Comparison of ENCODE assay signal across 1 cellular context in the genomic region with DNA sequence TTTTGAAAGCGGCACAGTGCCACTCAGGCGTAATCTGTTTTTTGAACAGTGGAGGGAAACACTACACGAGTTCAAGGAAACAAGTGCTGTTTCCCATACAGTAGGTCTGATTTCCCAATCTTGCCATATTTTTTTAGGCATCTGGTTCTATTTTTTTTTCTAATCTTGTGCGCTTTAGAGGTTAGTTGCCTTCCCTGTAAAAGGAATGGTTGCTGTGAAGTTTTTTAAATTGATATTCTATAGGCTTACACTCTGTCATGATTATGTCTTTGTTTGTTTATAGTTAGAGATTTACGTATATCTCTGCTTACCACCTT.
TF ChIP-seq lines count a peak whose summit lies in the region.

No MANE protein-coding gene starts in this region.

TF ChIP-seq in K562, 482 proteins besides CTCF, POLR2A, EP300 and RAD21:
- peak; percentile 13 for TF ChIP-seq SAP30 (IDR thresholded peaks at IDR 0.05; ENCODE audit: borderline replicate concordance, insufficient read depth, low read depth, low read length, poor library complexity, severe bottlenecking)
- TF ChIP-seq MYBL2 (IDR thresholded peaks at IDR 0.05; ENCODE audit: low read depth) = no peak
- TF ChIP-seq MYBL2 (CRISPR knock-in tag; IDR thresholded peaks at IDR 0.05; ENCODE audit: borderline replicate concordance) = no peak
- TF ChIP-seq GABPB1 (CRISPR knock-in tag; IDR thresholded peaks at IDR 0.05) = no peak
- TF ChIP-seq, protein P1, sequence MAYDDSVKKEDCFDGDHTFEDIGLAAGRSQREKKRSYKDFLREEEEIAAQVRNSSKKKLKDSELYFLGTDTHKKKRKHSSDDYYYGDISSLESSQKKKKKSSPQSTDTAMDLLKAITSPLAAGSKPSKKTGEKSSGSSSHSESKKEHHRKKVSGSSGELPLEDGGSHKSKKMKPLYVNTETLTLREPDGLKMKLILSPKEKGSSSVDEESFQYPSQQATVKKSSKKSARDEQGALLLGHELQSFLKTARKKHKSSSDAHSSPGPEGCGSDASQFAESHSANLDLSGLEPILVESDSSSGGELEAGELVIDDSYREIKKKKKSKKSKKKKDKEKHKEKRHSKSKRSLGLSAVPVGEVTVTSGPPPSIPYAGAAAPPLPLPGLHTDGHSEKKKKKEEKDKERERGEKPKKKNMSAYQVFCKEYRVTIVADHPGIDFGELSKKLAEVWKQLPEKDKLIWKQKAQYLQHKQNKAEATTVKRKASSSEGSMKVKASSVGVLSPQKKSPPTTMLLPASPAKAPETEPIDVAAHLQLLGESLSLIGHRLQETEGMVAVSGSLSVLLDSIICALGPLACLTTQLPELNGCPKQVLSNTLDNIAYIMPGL (CRISPR knock-in tag; IDR thresholded peaks at IDR 0.05) = no peak
- TF ChIP-seq CEBPG (CRISPR knock-in tag; IDR thresholded peaks at IDR 0.05) = no peak
- peak in 1 of 2 experiments; percentile 32; a peak in 1 of 4 replicates for TF ChIP-seq CEBPG (tag; conservative IDR thresholded peaks at IDR 0.05 in 1 of 2, IDR thresholded peaks at IDR 0.05 in 1 of 2)
- TF ChIP-seq NCOA4 (IDR thresholded peaks at IDR 0.05; ENCODE audit: partially characterized antibody) = no peak
- 0 out of 2 replicates have a peak, but pooled peaks have one; percentile 10 for TF ChIP-seq SMARCE1 (IDR thresholded peaks at IDR 0.05)
- TF ChIP-seq, protein P2, sequence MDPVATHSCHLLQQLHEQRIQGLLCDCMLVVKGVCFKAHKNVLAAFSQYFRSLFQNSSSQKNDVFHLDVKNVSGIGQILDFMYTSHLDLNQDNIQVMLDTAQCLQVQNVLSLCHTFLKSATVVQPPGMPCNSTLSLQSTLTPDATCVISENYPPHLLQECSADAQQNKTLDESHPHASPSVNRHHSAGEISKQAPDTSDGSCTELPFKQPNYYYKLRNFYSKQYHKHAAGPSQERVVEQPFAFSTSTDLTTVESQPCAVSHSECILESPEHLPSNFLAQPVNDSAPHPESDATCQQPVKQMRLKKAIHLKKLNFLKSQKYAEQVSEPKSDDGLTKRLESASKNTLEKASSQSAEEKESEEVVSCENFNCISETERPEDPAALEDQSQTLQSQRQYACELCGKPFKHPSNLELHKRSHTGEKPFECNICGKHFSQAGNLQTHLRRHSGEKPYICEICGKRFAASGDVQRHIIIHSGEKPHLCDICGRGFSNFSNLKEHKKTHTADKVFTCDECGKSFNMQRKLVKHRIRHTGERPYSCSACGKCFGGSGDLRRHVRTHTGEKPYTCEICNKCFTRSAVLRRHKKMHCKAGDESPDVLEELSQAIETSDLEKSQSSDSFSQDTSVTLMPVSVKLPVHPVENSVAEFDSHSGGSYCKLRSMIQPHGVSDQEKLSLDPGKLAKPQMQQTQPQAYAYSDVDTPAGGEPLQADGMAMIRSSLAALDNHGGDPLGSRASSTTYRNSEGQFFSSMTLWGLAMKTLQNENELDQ (CRISPR knock-in tag; IDR thresholded peaks at IDR 0.05; ENCODE audit: borderline replicate concordance) = 0 out of 2 replicates have a peak, but pooled peaks have one; percentile 18
- TF ChIP-seq, protein P3, sequence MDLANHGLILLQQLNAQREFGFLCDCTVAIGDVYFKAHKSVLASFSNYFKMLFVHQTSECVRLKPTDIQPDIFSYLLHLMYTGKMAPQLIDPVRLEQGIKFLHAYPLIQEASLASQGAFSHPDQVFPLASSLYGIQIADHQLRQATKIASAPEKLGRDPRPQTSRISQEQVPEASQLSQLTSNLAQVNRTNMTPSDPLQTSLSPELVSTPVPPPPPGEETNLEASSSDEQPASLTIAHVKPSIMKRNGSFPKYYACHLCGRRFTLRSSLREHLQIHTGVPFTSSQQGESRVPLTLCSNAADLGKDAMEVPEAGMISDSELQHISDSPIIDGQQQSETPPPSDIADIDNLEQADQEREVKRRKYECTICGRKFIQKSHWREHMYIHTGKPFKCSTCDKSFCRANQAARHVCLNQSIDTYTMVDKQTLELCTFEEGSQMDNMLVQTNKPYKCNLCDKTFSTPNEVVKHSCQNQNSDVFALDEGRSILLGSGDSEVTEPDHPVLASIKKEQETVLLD (IDR thresholded peaks at IDR 0.05) = no peak
- no peak for TF ChIP-seq ZNF584 (CRISPR knock-in tag; IDR thresholded peaks at IDR 0.05; ENCODE audit: low read depth)
- TF ChIP-seq LCOR (CRISPR knock-in tag; IDR thresholded peaks at IDR 0.05) = 0 out of 2 replicates have a peak, but pooled peaks have one; percentile 2
- peak; percentile 51; the same call in 1 of the 2 replicates for TF ChIP-seq CEBPB (tag; IDR thresholded peaks at IDR 0.05)
- no peak for TF ChIP-seq ZNF707 (CRISPR knock-in tag; conservative IDR thresholded peaks at IDR 0.05)
- 0 out of 2 replicates have a peak, but pooled peaks have one; percentile 36 for TF ChIP-seq FOXK1 (CRISPR knock-in tag; IDR thresholded peaks at IDR 0.05; ENCODE audit: borderline replicate concordance)
- TF ChIP-seq, protein P4, sequence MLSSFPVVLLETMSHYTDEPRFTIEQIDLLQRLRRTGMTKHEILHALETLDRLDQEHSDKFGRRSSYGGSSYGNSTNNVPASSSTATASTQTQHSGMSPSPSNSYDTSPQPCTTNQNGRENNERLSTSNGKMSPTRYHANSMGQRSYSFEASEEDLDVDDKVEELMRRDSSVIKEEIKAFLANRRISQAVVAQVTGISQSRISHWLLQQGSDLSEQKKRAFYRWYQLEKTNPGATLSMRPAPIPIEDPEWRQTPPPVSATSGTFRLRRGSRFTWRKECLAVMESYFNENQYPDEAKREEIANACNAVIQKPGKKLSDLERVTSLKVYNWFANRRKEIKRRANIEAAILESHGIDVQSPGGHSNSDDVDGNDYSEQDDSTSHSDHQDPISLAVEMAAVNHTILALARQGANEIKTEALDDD (IDR thresholded peaks at IDR 0.05) = no peak
- TF ChIP-seq FOXK2 (conservative IDR thresholded peaks at IDR 0.05 in 1 of 2, IDR thresholded peaks at IDR 0.05 in 1 of 2; ENCODE audit: low read depth in 2 of 2) = peak in 1 of 2 experiments; percentile 3; a peak in 1 of 4 replicates
- TF ChIP-seq TCF7L2 (IDR thresholded peaks at IDR 0.05; ENCODE audit: low read depth, low read length) = no peak
- no peak for TF ChIP-seq SAFB2 (IDR thresholded peaks at IDR 0.05; ENCODE audit: borderline replicate concordance, low read depth, low read length, severe bottlenecking)
- TF ChIP-seq LARP7 (IDR thresholded peaks at IDR 0.05) = 0 out of 2 replicates have a peak, but pooled peaks have one; percentile 7
- TF ChIP-seq, protein P5, sequence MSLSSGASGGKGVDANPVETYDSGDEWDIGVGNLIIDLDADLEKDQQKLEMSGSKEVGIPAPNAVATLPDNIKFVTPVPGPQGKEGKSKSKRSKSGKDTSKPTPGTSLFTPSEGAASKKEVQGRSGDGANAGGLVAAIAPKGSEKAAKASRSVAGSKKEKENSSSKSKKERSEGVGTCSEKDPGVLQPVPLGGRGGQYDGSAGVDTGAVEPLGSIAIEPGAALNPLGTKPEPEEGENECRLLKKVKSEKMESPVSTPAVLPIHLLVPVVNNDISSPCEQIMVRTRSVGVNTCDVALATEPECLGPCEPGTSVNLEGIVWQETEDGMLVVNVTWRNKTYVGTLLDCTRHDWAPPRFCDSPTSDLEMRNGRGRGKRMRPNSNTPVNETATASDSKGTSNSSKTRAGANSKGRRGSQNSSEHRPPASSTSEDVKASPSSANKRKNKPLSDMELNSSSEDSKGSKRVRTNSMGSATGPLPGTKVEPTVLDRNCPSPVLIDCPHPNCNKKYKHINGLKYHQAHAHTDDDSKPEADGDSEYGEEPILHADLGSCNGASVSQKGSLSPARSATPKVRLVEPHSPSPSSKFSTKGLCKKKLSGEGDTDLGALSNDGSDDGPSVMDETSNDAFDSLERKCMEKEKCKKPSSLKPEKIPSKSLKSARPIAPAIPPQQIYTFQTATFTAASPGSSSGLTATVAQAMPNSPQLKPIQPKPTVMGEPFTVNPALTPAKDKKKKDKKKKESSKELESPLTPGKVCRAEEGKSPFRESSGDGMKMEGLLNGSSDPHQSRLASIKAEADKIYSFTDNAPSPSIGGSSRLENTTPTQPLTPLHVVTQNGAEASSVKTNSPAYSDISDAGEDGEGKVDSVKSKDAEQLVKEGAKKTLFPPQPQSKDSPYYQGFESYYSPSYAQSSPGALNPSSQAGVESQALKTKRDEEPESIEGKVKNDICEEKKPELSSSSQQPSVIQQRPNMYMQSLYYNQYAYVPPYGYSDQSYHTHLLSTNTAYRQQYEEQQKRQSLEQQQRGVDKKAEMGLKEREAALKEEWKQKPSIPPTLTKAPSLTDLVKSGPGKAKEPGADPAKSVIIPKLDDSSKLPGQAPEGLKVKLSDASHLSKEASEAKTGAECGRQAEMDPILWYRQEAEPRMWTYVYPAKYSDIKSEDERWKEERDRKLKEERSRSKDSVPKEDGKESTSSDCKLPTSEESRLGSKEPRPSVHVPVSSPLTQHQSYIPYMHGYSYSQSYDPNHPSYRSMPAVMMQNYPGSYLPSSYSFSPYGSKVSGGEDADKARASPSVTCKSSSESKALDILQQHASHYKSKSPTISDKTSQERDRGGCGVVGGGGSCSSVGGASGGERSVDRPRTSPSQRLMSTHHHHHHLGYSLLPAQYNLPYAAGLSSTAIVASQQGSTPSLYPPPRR (CRISPR knock-in tag; IDR thresholded peaks at IDR 0.05; ENCODE audit: borderline replicate concordance) = 0 out of 2 replicates have a peak, but pooled peaks have one; percentile 31
- TF ChIP-seq MTA1 (IDR thresholded peaks at IDR 0.05; ENCODE audit: borderline replicate concordance) = 0 out of 2 replicates have a peak, but pooled peaks have one; percentile 4
- TF ChIP-seq ILF3 (IDR thresholded peaks at IDR 0.05; ENCODE audit: borderline replicate concordance) = no peak
- 0 out of 2 replicates have a peak, but pooled peaks have one; percentile 1 for TF ChIP-seq SMARCA4 (IDR thresholded peaks at IDR 0.05)
- no peak for TF ChIP-seq SIN3A (IDR thresholded peaks at IDR 0.05; ENCODE audit: borderline replicate concordance in 2 of 2, control insufficient read depth in 1 of 2, low read depth in 2 of 2, low read length in 2 of 2)
- TF ChIP-seq, protein P6, sequence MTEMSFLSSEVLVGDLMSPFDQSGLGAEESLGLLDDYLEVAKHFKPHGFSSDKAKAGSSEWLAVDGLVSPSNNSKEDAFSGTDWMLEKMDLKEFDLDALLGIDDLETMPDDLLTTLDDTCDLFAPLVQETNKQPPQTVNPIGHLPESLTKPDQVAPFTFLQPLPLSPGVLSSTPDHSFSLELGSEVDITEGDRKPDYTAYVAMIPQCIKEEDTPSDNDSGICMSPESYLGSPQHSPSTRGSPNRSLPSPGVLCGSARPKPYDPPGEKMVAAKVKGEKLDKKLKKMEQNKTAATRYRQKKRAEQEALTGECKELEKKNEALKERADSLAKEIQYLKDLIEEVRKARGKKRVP (CRISPR knock-in tag; IDR thresholded peaks at IDR 0.05) = no peak
- TF ChIP-seq NBN (IDR thresholded peaks at IDR 0.05; ENCODE audit: low read depth) = 0 out of 2 replicates have a peak, but pooled peaks have one; percentile 6
- TF ChIP-seq, protein P7, sequence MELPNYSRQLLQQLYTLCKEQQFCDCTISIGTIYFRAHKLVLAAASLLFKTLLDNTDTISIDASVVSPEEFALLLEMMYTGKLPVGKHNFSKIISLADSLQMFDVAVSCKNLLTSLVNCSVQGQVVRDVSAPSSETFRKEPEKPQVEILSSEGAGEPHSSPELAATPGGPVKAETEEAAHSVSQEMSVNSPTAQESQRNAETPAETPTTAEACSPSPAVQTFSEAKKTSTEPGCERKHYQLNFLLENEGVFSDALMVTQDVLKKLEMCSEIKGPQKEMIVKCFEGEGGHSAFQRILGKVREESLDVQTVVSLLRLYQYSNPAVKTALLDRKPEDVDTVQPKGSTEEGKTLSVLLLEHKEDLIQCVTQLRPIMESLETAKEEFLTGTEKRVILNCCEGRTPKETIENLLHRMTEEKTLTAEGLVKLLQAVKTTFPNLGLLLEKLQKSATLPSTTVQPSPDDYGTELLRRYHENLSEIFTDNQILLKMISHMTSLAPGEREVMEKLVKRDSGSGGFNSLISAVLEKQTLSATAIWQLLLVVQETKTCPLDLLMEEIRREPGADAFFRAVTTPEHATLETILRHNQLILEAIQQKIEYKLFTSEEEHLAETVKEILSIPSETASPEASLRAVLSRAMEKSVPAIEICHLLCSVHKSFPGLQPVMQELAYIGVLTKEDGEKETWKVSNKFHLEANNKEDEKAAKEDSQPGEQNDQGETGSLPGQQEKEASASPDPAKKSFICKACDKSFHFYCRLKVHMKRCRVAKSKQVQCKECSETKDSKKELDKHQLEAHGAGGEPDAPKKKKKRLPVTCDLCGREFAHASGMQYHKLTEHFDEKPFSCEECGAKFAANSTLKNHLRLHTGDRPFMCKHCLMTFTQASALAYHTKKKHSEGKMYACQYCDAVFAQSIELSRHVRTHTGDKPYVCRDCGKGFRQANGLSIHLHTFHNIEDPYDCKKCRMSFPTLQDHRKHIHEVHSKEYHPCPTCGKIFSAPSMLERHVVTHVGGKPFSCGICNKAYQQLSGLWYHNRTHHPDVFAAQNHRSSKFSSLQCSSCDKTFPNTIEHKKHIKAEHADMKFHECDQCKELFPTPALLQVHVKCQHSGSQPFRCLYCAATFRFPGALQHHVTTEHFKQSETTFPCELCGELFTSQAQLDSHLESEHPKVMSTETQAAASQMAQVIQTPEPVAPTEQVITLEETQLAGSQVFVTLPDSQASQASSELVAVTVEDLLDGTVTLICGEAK (IDR thresholded peaks at IDR 0.05) = peak; percentile 23; the same call in 1 of the 2 replicates
- TF ChIP-seq, protein P7 (CRISPR knock-in tag; IDR thresholded peaks at IDR 0.05) = no peak
- peak in 1 of 2 experiments; percentile 6; a peak in 1 of 4 replicates for TF ChIP-seq HDAC1 (IDR thresholded peaks at IDR 0.05)
- TF ChIP-seq CREB1 (IDR thresholded peaks at IDR 0.05) = no peak
- TF ChIP-seq CREB1 (CRISPR knock-in tag; IDR thresholded peaks at IDR 0.05) = no peak
- TF ChIP-seq OTX1 (CRISPR knock-in tag; IDR thresholded peaks at IDR 0.05) = no peak
- 0 out of 2 replicates have a peak, but pooled peaks have one; percentile 52 for TF ChIP-seq FOXJ2 (tag; IDR thresholded peaks at IDR 0.05)
